In genomic region chr17:60473788-60474187, GRCh38 we compare ENCODE assay signal across 20 cellular contexts. TPM values are rescaled to one million over a fixed set of nuclear protein-coding genes. Genes with fewer than 3 reads are reported as not detected.
"Had no signal": no experiment of that assay in that cellular context is flagged by ENCODE, and none has a peak within 500 bp of the region (broad histone marks: within the 10 kb centered on the region; RNA-seq: fewer than 3 reads in every experiment).

No MANE protein-coding gene starts in this region.

- H3K27me3 ChIP-seq: adrenal gland, suprapubic skin, upper lobe of left lung had no signal

- H3K27me3 Mint-ChIP-seq: activated CD4-positive, alpha-beta T cell treated with anti-CD3 and anti-CD28 coated beads, Interleukin-2, amount 10 ng/mL, durations not matched to agents 7 days and 5 days; activated T-helper 17 cell treated with anti-CD3 and anti-CD28 coated beads, Interleukin-2, amount 50 U/mL, for 72 hours; T-cell had no signal

- H3K4me3 Mint-ChIP-seq: activated CD4-positive, alpha-beta T cell treated with anti-CD3 and anti-CD28 coated beads, Interleukin-2, amount 10 ng/mL, durations not matched to agents 7 days and 5 days; activated naive CD4-positive, alpha-beta T cell treated with anti-CD3 and anti-CD28 coated beads for 36 hours; activated T-helper 17 cell treated with anti-CD3 and anti-CD28 coated beads, Interleukin-2, amount 50 U/mL, for 72 hours; natural killer cell; T-cell had no signal

- H3K9me3 ChIP-seq: adrenal gland, suprapubic skin, upper lobe of left lung had no signal

- DNase-seq: activated CD4-positive, alpha-beta T cell treated with anti-CD3 and anti-CD28 coated beads, Interleukin-2, amount 10 ng/mL, durations not matched to agents 7 days and 5 days; activated CD8-positive, alpha-beta memory T cell treated with anti-CD3 and anti-CD28 coated beads for 24 hours; activated naive CD4-positive, alpha-beta T cell treated with anti-CD3 and anti-CD28 coated beads for 36 hours; adrenal gland; head of caudate nucleus; mesenchymal stem cell; natural killer cell; posterior cingulate gyrus; stimulated activated CD4-positive, alpha-beta T cell treated with anti-CD3 and anti-CD28 coated beads, Interleukin-4, amount 100 ng/mL, for 24 hours; stimulated activated naive CD4-positive, alpha-beta T cell treated with Interleukin-2 at 50 U/mL for 16 hours; T-cell; T-helper 9 cell; upper lobe of left lung had no signal

- H3K27ac Mint-ChIP-seq: activated CD4-positive, alpha-beta T cell treated with anti-CD3 and anti-CD28 coated beads, Interleukin-2, amount 10 ng/mL, durations not matched to agents 7 days and 5 days; activated naive CD4-positive, alpha-beta T cell treated with anti-CD3 and anti-CD28 coated beads for 36 hours; activated T-helper 17 cell treated with anti-CD3 and anti-CD28 coated beads, Interleukin-2, amount 50 U/mL, for 72 hours; natural killer cell; T-cell had no signal

- H3K4me3 ChIP-seq: adrenal gland, skin epidermis, suprapubic skin, upper lobe of left lung had no signal

- H3K9me3 Mint-ChIP-seq: activated naive CD4-positive, alpha-beta T cell treated with anti-CD3 and anti-CD28 coated beads for 36 hours; activated T-helper 17 cell treated with anti-CD3 and anti-CD28 coated beads, Interleukin-2, amount 50 U/mL, for 72 hours; natural killer cell; T-cell had no signal

- H3K27ac ChIP-seq: adrenal gland, skin epidermis, suprapubic skin, upper lobe of left lung had no signal

- H3K4me1 Mint-ChIP-seq: activated T-helper 17 cell treated with anti-CD3 and anti-CD28 coated beads, Interleukin-2, amount 50 U/mL, for 72 hours had no signal

RNA-seq across cellular contexts. Expression of gene CHCT1, which starts 51.5 kb away (rescaled TPM):
- total RNA-seq: activated CD4-positive, alpha-beta T cell treated with anti-CD3 and anti-CD28 coated beads, Interleukin-2, amount 10 ng/mL, durations not matched to agents 7 days and 5 days; activated T-helper 17 cell treated with anti-CD3 and anti-CD28 coated beads, Interleukin-2, amount 50 U/mL, for 72 hours; cardiac septum; frontal cortex; liver; mucosa of gallbladder; natural killer cell; suprapubic skin; T-cell had no signal
- polyA plus RNA-seq: liver had no signal
